In the genomic region with DNA sequence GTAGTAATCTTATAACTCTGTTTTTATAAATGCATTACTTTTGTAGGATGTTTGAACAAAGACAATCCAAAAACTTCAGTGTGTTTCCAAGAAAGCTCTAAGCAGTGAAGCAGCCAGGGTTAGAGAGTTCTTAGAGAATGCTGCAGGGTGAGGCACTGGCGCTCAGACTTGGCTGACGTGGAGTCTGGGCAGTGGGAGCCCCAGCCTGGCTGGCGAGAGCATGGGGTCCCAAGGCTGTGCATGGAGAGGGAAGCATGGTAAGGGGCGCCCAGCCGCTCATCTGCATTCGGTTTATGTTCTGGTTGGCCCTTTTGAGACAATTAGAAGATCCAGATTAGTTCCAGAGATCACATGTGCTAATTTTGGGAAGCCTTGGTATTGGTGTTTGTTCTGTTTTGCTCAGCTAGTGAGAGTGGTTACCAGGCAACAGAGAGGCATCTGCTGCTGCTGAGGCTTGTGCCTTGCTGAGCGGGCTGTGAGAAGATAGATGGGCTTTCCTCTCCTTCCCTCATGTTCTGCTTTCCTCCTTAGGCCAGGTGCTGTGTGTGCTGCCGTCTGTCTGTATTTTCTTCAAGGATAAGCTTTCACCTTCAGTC, we compare ENCODE assay signal across 15 cellular contexts. TPM values are rescaled to one million over a fixed set of nuclear protein-coding genes. Genes with fewer than 3 reads are reported as not detected.
DNase-seq lines count a peak whose midpoint lies in the region; ATAC-seq, FAIRE-seq and TF ChIP-seq lines count a peak whose summit lies in the region.
"Had no signal": no experiment of that assay in that cellular context is flagged by ENCODE, and none has a peak within 500 bp of the region (broad histone marks: within the 10 kb centered on the region; RNA-seq: fewer than 3 reads in every experiment).

No MANE protein-coding gene starts in this region.

- DNase-seq in PC-3 (no peak), kidney (peak; percentile 22), HuH-7.5 (ENCODE audit: low spot score) (no peak), COLO829 (ENCODE audit: low spot score) (no peak)
- DNase-seq: activated CD4-positive, CD25-positive, alpha-beta regulatory T cell treated with anti-CD3 and anti-CD28 coated beads, Interleukin-2, amount 50 U/mL, for 72 hours; Calu3; cerebellar nuclear complex; NCI-H1105; stimulated activated CD4-positive, alpha-beta T cell treated with anti-CD3 and anti-CD28 coated beads, Interleukin-2, amount 100 ng/mL, for 48 hours; stimulated activated naive CD4-positive, alpha-beta T cell treated with Interleukin-2 at 50 U/mL for 16 hours had no signal

- no peak for ATAC-seq in PC-3
- ATAC-seq in activated CD4-positive, CD25-positive, alpha-beta regulatory T cell treated with anti-CD3 and anti-CD28 coated beads, Interleukin-2, amount 50 U/mL, for 24 hours, result no peak

- TSS peak; percentile 18 for BruUV-seq in PC-3 (replicated peaks; lab: Mats Ljungman, UMichigan)

- TF ChIP-seq CTCF in PC-3 (conservative IDR thresholded peaks at IDR 0.05; ENCODE audit: low read depth, low read length) (no peak), kidney (IDR thresholded peaks at IDR 0.05; ENCODE audit: borderline replicate concordance, extremely low read depth, insufficient read depth) (no peak)

- H3K4me1 ChIP-seq in PC-3 (ENCODE audit: insufficient read depth, low read length) (no peaks in the 10 kb centered on the region), kidney (ENCODE audit: control insufficient read depth in 1 of 2, insufficient read depth in 1 of 2, low read depth in 1 of 2, low read length in 2 of 2) (no peaks in the 10 kb centered on the region)

- H2AFZ ChIP-seq in PC-3 (ENCODE audit: low read length), result no peak overlapping the region

- no peaks in the 10 kb centered on the region for H3K27me3 ChIP-seq in PC-3 (ENCODE audit: low read length)

- H3K4me3 ChIP-seq in PC-3 (ENCODE audit: low read length) (no peak overlapping the region), kidney (ENCODE audit: low read length in 2 of 2) (no peak overlapping the region)

- H3F3A ChIP-seq in PC-3 (ENCODE audit: low read length, unreplicated experiment), result no peaks in the 10 kb centered on the region

- H3K9me2 ChIP-seq in PC-3 (replicated peaks; ENCODE audit: low read length), result no peaks in the 10 kb centered on the region

- no peak overlapping the region for H3K9ac ChIP-seq in PC-3 (ENCODE audit: low read length)
- no peak overlapping the region for H3K9ac ChIP-seq in kidney (ENCODE audit: low read length in 2 of 2)

- intact Hi-C loops in PC-3 (cut with micrococcal nuclease) (no loop called here), kidney (cut with DNase I) (no loop called here)

- no peaks in the 10 kb centered on the region for H4K20me1 ChIP-seq in PC-3 (ENCODE audit: low read length)

- no peak for FAIRE-seq in kidney (lab: Jason Lieb, UNC)
- FAIRE-seq: frontal cortex, GM19239 had no signal

- H3K9me3 ChIP-seq in PC-3 (ENCODE audit: low read length) (no peaks in the 10 kb centered on the region), kidney (ENCODE audit: control insufficient read depth in 1 of 2, low read length in 2 of 2) (no peaks in the 10 kb centered on the region)

- POLR2A ChIA-PET in PC-3 (lab: Charles Lee; ENCODE audit: unreplicated experiment), result no interaction called here

- H3K27ac ChIP-seq in PC-3 (ENCODE audit: low read length) (no peak overlapping the region), cingulate gyrus (ENCODE audit: low read depth, low read length) (peak overlapping the region; percentile 78), kidney (ENCODE audit: low read depth in 2 of 2, low read length in 2 of 2) (no peak overlapping the region), temporal lobe (ENCODE audit: low read depth, low read length) (peak overlapping the region; percentile 22)

- no peak overlapping the region for H3K4me2 ChIP-seq in PC-3 (ENCODE audit: low read length)

- CTCF ChIA-PET in PC-3 (lab: Charles Lee), result no interaction called here

- peaks cover 21% of the 10 kb centered on the region for H3K79me2 ChIP-seq in PC-3 (ENCODE audit: low read length)

- H3K36me3 ChIP-seq in PC-3 (ENCODE audit: low read depth, low read length) (peaks cover 40% of the 10 kb centered on the region), kidney (ENCODE audit: control insufficient read depth in 1 of 2, insufficient read depth in 2 of 2, low read length in 2 of 2) (peaks cover 31 to 41% of the 10 kb centered on the region in 2 donors)

RNA-seq across cellular contexts. Expression of gene SUN1, which starts 10.3 kb away (rescaled TPM):
- total RNA-seq in PC-3 (2014; rRNA removed) (92.5 and 100 TPM in 2 replicates), kidney (168 TPM), temporal lobe (97.9 TPM)
- polyA plus RNA-seq in kidney (ENCODE audit: insufficient read depth, low read depth, low replicate concordance), result 40.4 TPM

RNA-seq across cellular contexts. Expression of gene GET4, which starts 33.8 kb away (rescaled TPM):
- total RNA-seq in PC-3 (2014; rRNA removed) (96.7 and 115 TPM in 2 replicates), kidney (44.8 TPM), temporal lobe (17.7 TPM)
- 80.8 TPM for polyA plus RNA-seq in kidney (ENCODE audit: insufficient read depth, low read depth, low replicate concordance)

Comparison
In these comparisons a context has a peak if more than half of its experiments do, and no peak if none do; other contexts are left out.
1. H3K27ac ChIP-seq: peak in cingulate gyrus (single experiment) and temporal lobe (single experiment); none in PC-3 (single experiment) and kidney (0 of 2).